Comparison of ENCODE assay signal across 1 cellular context in genomic region chr7:149838224-149838991, GRCh38.
TF ChIP-seq lines count a peak whose summit lies in the region.

Gene ZNF862 (plus strand): TSS chr7:149838375. CDS start chr7:149838612, 237 bp downstream.

TF ChIP-seq in HepG2, 621 proteins besides CTCF, POLR2A, EP300 and RAD21 (continued from another document and continues in another):
- peak; percentile 74; the same call in 1 of the 2 replicates for TF ChIP-seq EEA1 (CRISPR knock-in tag; IDR thresholded peaks at IDR 0.05; ENCODE audit: borderline replicate concordance)
- no peak for TF ChIP-seq EZH2 (conservative IDR thresholded peaks at IDR 0.05; ENCODE audit: low read depth, low read length)
- peak; percentile 34; the same call in 1 of the 2 replicates for TF ChIP-seq RXRB (CRISPR knock-in tag; IDR thresholded peaks at IDR 0.05; ENCODE audit: borderline replicate concordance)
- TF ChIP-seq, protein P1, sequence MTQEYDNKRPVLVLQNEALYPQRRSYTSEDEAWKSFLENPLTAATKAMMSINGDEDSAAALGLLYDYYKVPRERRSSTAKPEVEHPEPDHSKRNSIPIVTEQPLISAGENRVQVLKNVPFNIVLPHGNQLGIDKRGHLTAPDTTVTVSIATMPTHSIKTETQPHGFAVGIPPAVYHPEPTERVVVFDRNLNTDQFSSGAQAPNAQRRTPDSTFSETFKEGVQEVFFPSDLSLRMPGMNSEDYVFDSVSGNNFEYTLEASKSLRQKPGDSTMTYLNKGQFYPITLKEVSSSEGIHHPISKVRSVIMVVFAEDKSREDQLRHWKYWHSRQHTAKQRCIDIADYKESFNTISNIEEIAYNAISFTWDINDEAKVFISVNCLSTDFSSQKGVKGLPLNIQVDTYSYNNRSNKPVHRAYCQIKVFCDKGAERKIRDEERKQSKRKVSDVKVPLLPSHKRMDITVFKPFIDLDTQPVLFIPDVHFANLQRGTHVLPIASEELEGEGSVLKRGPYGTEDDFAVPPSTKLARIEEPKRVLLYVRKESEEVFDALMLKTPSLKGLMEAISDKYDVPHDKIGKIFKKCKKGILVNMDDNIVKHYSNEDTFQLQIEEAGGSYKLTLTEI (CRISPR knock-in tag; conservative IDR thresholded peaks at IDR 0.05) = no peak
- 0 out of 2 replicates have a peak, but pooled peaks have one; percentile 45 for TF ChIP-seq ZBTB26 (CRISPR knock-in tag; IDR thresholded peaks at IDR 0.05; ENCODE audit: borderline replicate concordance)
- peak; percentile 49 for TF ChIP-seq JUND (CRISPR knock-in tag; IDR thresholded peaks at IDR 0.05)
- TF ChIP-seq NFIB (CRISPR knock-in tag; IDR thresholded peaks at IDR 0.05; ENCODE audit: borderline replicate concordance) = no peak
- 0 out of 2 replicates have a peak, but pooled peaks have one; percentile 21 for TF ChIP-seq ZMYM3 (CRISPR knock-in tag; IDR thresholded peaks at IDR 0.05)
- TF ChIP-seq, protein P2, sequence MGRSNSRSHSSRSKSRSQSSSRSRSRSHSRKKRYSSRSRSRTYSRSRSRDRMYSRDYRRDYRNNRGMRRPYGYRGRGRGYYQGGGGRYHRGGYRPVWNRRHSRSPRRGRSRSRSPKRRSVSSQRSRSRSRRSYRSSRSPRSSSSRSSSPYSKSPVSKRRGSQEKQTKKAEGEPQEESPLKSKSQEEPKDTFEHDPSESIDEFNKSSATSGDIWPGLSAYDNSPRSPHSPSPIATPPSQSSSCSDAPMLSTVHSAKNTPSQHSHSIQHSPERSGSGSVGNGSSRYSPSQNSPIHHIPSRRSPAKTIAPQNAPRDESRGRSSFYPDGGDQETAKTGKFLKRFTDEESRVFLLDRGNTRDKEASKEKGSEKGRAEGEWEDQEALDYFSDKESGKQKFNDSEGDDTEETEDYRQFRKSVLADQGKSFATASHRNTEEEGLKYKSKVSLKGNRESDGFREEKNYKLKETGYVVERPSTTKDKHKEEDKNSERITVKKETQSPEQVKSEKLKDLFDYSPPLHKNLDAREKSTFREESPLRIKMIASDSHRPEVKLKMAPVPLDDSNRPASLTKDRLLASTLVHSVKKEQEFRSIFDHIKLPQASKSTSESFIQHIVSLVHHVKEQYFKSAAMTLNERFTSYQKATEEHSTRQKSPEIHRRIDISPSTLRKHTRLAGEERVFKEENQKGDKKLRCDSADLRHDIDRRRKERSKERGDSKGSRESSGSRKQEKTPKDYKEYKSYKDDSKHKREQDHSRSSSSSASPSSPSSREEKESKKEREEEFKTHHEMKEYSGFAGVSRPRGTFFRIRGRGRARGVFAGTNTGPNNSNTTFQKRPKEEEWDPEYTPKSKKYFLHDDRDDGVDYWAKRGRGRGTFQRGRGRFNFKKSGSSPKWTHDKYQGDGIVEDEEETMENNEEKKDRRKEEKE (IDR thresholded peaks at IDR 0.05) = no peak
- peak; percentile 62; the same call in 1 of the 2 replicates for TF ChIP-seq ZNF317 (CRISPR knock-in tag; IDR thresholded peaks at IDR 0.05)
- no peak for TF ChIP-seq ZFP82 (CRISPR knock-in tag; IDR thresholded peaks at IDR 0.05; ENCODE audit: borderline replicate concordance)
- TF ChIP-seq, protein P3, sequence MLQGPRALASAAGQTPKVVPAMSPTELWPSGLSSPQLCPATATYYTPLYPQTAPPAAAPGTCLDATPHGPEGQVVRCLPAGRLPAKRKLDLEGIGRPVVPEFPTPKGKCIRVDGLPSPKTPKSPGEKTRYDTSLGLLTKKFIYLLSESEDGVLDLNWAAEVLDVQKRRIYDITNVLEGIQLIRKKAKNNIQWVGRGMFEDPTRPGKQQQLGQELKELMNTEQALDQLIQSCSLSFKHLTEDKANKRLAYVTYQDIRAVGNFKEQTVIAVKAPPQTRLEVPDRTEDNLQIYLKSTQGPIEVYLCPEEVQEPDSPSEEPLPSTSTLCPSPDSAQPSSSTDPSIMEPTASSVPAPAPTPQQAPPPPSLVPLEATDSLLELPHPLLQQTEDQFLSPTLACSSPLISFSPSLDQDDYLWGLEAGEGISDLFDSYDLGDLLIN (CRISPR knock-in tag; IDR thresholded peaks at IDR 0.05; ENCODE audit: borderline replicate concordance) = no peak
- TF ChIP-seq, protein P4, sequence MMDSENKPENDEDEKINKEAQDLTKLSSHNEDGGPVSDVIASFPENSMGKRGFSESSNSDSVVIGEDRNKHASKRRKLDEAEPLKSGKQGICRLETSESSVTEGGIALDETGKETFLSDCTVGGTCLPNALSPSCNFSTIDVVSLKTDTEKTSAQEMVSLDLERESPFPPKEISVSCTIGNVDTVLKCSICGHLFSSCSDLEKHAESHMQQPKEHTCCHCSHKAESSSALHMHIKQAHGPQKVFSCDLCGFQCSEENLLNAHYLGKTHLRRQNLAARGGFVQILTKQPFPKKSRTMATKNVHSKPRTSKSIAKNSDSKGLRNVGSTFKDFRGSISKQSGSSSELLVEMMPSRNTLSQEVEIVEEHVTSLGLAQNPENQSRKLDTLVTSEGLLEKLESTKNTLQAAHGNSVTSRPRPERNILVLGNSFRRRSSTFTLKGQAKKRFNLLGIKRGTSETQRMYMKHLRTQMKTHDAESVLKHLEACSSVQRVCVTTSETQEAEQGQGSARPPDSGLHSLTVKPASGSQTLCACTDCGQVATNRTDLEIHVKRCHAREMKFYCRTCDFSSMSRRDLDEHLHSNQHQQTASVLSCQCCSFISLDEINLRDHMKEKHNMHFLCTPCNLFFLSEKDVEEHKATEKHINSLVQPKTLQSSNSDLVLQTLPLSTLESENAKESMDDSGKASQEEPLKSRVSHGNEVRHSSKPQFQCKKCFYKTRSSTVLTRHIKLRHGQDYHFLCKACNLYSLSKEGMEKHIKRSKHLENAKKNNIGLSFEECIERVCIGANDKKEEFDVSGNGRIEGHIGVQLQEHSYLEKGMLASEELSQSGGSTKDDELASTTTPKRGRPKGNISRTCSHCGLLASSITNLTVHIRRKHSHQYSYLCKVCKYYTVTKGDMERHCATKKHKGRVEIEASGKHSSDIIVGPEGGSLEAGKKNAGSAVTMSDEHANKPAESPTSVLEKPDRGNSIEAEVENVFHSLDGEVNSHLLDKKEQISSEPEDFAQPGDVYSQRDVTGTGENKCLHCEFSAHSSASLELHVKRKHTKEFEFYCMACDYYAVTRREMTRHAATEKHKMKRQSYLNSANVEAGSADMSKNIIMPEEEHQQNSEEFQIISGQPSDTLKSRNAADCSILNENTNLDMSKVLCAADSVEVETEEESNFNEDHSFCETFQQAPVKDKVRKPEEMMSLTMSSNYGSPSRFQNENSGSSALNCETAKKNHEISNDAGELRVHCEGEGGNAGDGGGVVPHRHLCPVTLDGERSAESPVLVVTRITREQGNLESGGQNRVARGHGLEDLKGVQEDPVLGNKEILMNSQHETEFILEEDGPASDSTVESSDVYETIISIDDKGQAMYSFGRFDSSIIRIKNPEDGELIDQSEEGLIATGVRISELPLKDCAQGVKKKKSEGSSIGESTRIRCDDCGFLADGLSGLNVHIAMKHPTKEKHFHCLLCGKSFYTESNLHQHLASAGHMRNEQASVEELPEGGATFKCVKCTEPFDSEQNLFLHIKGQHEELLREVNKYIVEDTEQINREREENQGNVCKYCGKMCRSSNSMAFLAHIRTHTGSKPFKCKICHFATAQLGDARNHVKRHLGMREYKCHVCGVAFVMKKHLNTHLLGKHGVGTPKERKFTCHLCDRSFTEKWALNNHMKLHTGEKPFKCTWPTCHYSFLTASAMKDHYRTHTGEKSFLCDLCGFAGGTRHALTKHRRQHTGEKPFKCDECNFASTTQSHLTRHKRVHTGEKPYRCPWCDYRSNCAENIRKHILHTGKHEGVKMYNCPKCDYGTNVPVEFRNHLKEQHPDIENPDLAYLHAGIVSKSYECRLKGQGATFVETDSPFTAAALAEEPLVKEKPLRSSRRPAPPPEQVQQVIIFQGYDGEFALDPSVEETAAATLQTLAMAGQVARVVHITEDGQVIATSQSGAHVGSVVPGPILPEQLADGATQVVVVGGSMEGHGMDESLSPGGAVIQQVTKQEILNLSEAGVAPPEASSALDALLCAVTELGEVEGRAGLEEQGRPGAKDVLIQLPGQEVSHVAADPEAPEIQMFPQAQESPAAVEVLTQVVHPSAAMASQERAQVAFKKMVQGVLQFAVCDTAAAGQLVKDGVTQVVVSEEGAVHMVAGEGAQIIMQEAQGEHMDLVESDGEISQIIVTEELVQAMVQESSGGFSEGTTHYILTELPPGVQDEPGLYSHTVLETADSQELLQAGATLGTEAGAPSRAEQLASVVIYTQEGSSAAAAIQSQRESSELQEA (CRISPR knock-in tag; IDR thresholded peaks at IDR 0.05; ENCODE audit: not compliant biosample characterization) = peak; percentile 90
- peak; percentile 74; the same call in 1 of the 2 replicates for TF ChIP-seq ZNF782 (CRISPR knock-in tag; IDR thresholded peaks at IDR 0.05; ENCODE audit: borderline replicate concordance)
- no peak for TF ChIP-seq MLLT10 (CRISPR knock-in tag; IDR thresholded peaks at IDR 0.05)
- peak; percentile 50; the same call in 1 of the 2 replicates for TF ChIP-seq REL (CRISPR knock-in tag; conservative IDR thresholded peaks at IDR 0.05)
- TF ChIP-seq ZEB1 (IDR thresholded peaks at IDR 0.05; ENCODE audit: insufficient replicate concordance, low read depth) = no peak
- no peak for TF ChIP-seq ZNF569 (CRISPR knock-in tag; IDR thresholded peaks at IDR 0.05; ENCODE audit: borderline replicate concordance)
- TF ChIP-seq, protein P5, sequence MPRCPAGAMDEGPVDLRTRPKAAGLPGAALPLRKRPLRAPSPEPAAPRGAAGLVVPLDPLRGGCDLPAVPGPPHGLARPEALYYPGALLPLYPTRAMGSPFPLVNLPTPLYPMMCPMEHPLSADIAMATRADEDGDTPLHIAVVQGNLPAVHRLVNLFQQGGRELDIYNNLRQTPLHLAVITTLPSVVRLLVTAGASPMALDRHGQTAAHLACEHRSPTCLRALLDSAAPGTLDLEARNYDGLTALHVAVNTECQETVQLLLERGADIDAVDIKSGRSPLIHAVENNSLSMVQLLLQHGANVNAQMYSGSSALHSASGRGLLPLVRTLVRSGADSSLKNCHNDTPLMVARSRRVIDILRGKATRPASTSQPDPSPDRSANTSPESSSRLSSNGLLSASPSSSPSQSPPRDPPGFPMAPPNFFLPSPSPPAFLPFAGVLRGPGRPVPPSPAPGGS (CRISPR knock-in tag; IDR thresholded peaks at IDR 0.05) = no peak; the same call in 1 of the 2 replicates
- TF ChIP-seq PHF8 (CRISPR knock-in tag; IDR thresholded peaks at IDR 0.05) = peak; percentile 98
- no peak for TF ChIP-seq ZNF512B (CRISPR knock-in tag; IDR thresholded peaks at IDR 0.05; ENCODE audit: borderline replicate concordance)
- TF ChIP-seq NCOA2 (CRISPR knock-in tag; IDR thresholded peaks at IDR 0.05) = no peak
- no peak for TF ChIP-seq SIX4 (CRISPR knock-in tag; IDR thresholded peaks at IDR 0.05)
- no peak for TF ChIP-seq THAP8 (CRISPR knock-in tag; IDR thresholded peaks at IDR 0.05; ENCODE audit: borderline replicate concordance)
- no peak for TF ChIP-seq KDM1A (CRISPR knock-in tag; IDR thresholded peaks at IDR 0.05)
- 0 out of 2 replicates have a peak, but pooled peaks have one; percentile 55 for TF ChIP-seq HNRNPUL1 (IDR thresholded peaks at IDR 0.05; ENCODE audit: low read depth, low read length)
- no peak; the same call in 1 of the 2 replicates for TF ChIP-seq ZNF441 (CRISPR knock-in tag; IDR thresholded peaks at IDR 0.05; ENCODE audit: borderline replicate concordance)
- TF ChIP-seq CREB3 (CRISPR knock-in tag; IDR thresholded peaks at IDR 0.05) = no peak
- no peak for TF ChIP-seq HOXA7 (CRISPR knock-in tag; IDR thresholded peaks at IDR 0.05)
- TF ChIP-seq RARA (CRISPR knock-in tag; IDR thresholded peaks at IDR 0.05) = no peak
- TF ChIP-seq ZNF615 (CRISPR knock-in tag; IDR thresholded peaks at IDR 0.05; ENCODE audit: borderline replicate concordance) = no peak
- TF ChIP-seq, protein P6, sequence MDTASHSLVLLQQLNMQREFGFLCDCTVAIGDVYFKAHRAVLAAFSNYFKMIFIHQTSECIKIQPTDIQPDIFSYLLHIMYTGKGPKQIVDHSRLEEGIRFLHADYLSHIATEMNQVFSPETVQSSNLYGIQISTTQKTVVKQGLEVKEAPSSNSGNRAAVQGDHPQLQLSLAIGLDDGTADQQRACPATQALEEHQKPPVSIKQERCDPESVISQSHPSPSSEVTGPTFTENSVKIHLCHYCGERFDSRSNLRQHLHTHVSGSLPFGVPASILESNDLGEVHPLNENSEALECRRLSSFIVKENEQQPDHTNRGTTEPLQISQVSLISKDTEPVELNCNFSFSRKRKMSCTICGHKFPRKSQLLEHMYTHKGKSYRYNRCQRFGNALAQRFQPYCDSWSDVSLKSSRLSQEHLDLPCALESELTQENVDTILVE (CRISPR knock-in tag; IDR thresholded peaks at IDR 0.05) = peak; percentile 92
- TF ChIP-seq ZNF781 (CRISPR knock-in tag; IDR thresholded peaks at IDR 0.05; ENCODE audit: borderline replicate concordance, not compliant biosample characterization) = no peak
- 0 out of 2 replicates have a peak, but pooled peaks have one; percentile 36 for TF ChIP-seq ZNF530 (CRISPR knock-in tag; IDR thresholded peaks at IDR 0.05; ENCODE audit: low read depth)
